1 cellular context compared by ENCODE assay signal in the genomic region with DNA sequence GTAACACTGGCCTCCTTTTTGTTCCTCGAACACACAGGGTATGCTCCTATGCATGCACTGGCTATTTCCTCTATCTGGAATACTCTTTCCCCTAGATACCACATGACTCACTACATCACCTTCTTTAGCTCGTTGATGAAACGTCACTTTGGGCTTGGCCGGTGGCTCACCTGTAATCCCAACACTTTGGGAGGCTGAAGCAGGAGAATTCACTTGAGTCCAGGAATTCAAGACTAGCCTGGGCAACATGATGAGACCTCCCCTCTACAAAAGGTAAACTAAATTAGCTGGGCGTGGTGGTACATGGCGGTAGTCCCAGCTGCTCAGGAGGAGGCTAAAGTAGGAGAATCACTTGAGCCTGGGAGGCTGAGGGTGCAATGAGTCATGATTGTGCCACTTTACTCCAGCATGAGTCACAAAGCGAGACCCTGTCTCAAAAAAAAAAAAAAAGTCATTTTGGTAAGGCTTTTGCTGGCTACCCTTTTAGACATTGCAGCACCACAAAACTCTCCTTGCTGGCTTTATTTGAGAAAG.
TF ChIP-seq lines count a peak whose summit lies in the region.

No MANE protein-coding gene starts in this region.

TF ChIP-seq in SK-N-SH treated with all-trans-retinoic acid at 6 μM for 48 hours, 23 proteins besides CTCF, POLR2A, EP300 and RAD21 (continued from another document):
- TF ChIP-seq, protein P1, sequence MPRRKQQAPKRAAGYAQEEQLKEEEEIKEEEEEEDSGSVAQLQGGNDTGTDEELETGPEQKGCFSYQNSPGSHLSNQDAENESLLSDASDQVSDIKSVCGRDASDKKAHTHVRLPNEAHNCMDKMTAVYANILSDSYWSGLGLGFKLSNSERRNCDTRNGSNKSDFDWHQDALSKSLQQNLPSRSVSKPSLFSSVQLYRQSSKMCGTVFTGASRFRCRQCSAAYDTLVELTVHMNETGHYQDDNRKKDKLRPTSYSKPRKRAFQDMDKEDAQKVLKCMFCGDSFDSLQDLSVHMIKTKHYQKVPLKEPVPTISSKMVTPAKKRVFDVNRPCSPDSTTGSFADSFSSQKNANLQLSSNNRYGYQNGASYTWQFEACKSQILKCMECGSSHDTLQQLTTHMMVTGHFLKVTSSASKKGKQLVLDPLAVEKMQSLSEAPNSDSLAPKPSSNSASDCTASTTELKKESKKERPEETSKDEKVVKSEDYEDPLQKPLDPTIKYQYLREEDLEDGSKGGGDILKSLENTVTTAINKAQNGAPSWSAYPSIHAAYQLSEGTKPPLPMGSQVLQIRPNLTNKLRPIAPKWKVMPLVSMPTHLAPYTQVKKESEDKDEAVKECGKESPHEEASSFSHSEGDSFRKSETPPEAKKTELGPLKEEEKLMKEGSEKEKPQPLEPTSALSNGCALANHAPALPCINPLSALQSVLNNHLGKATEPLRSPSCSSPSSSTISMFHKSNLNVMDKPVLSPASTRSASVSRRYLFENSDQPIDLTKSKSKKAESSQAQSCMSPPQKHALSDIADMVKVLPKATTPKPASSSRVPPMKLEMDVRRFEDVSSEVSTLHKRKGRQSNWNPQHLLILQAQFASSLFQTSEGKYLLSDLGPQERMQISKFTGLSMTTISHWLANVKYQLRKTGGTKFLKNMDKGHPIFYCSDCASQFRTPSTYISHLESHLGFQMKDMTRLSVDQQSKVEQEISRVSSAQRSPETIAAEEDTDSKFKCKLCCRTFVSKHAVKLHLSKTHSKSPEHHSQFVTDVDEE (CRISPR knock-in tag; IDR thresholded peaks at IDR 0.05): no peak
- TF ChIP-seq ZC3H10 (CRISPR knock-in tag; IDR thresholded peaks at IDR 0.05): no peak
